8 cellular contexts compared by ENCODE assay signal in genomic region chr5:151684690-151685361, GRCh38. TPM values are rescaled to one million over a fixed set of nuclear protein-coding genes. Genes with fewer than 3 reads are reported as not detected.
DNase-seq lines count a peak whose midpoint lies in the region; ATAC-seq and TF ChIP-seq lines count a peak whose summit lies in the region.

No MANE protein-coding gene starts in this region.

- DNase-seq in EL (peak; percentile 99), fibroblast of peridontal ligament (ENCODE audit: extremely low read depth) (peak; percentile 98), nucleus accumbens (lab: John Stamatoyannopoulos, UW) (peak in 30 of 56 donors; percentile 3 to 64 (median 27)), activated T-cell treated with anti-CD3 and anti-CD28 coated beads for 4 hours (no peak)
- no peak for DNase-seq in effector CD4-positive, alpha-beta T cell

- ATAC-seq in GM21367 (IDR thresholded peaks at IDR 0.05; ENCODE audit: unreplicated experiment) (no peak), GM18867 (IDR thresholded peaks at IDR 0.05; ENCODE audit: unreplicated experiment) (no peak)

TF ChIP-seq in PFSK-1, 5 proteins besides CTCF, POLR2A, EP300 and RAD21:
- TF ChIP-seq REST (IDR thresholded peaks at IDR 0.05; ENCODE audit: insufficient read depth in 1 of 2, low read depth in 2 of 2, low read length in 2 of 2) (no peak), SIN3A (IDR thresholded peaks at IDR 0.05; ENCODE audit: borderline replicate concordance, insufficient read depth, low read length) (peak; percentile 71; the same call in 1 of the 2 replicates), POLR2AphosphoS5 (IDR thresholded peaks at IDR 0.05; ENCODE audit: low read depth, low read length) (peak; percentile 52; the same call in 1 of the 2 replicates), FOXP2 (optimal IDR thresholded peaks at IDR 0.05; ENCODE audit: borderline replicate concordance, extremely low read depth, extremely low read length, insufficient read depth) (no peak)

RNA-seq across cellular contexts. Expression of gene SPARC, which starts 1.9 kb away (rescaled TPM):
- 525 TPM for polyA plus RNA-seq in PFSK-1 (2012; ENCODE audit: insufficient read length, low read depth)

Comparison
In these comparisons a context has a peak if more than half of its experiments do, and no peak if none do; other contexts are left out.
1. DNase-seq: peak in EL (single experiment), fibroblast of peridontal ligament (single experiment) and nucleus accumbens (30 of 56); none in effector CD4-positive, alpha-beta T cell (single experiment) and activated T-cell treated with anti-CD3 and anti-CD28 coated beads for 4 hours (single experiment).